In the genomic region with DNA sequence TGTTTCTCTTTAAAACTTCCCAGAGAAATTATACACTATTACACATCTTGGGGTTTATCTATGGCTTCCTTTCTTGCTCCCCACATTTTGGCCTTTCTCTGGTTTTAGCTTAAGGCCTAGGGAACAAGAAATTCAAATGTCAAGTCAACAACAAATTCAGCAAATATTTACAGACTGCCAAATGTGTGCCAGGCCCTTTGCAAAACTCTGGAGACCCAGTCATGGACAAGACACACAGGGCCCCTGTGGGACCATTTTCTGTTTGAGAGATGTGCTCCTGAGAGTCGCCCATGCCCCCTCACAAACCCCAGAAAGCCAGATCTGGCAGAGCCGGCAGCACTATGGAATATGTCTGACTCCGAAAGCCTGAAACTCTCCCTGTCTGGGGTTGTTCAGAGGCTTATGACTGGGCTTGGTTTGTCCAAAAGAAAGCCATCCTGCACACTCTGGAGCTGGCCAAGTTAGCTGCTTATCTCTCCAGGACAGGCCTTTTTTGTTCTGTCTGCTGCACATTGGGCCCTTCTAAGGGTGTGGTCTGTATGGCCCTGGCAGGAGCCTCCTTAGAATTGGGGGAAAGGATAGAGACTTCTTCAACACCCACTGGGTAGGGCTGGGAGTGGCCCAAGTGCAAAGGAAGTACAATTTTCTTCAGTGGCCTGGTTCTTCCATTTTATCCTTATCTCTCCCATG, we compare ENCODE assay signal across 1 cellular context.
A peak's percentile ranks its signal among the peaks of the same experiment; 100 is the strongest.
TF ChIP-seq lines count a peak whose summit lies in the region.

No MANE protein-coding gene starts in this region.

TF ChIP-seq in K562, 482 proteins besides CTCF, POLR2A, EP300 and RAD21 (continues in another document):
- TF ChIP-seq SNRNP70 (optimal IDR thresholded peaks at IDR 0.05; ENCODE audit: low read depth, low read length) (no peak), SPI1 (IDR thresholded peaks at IDR 0.05; ENCODE audit: borderline replicate concordance, low read depth, low read length) (0 out of 2 replicates have a peak, but pooled peaks have one; percentile 25), ARNT (IDR thresholded peaks at IDR 0.05) (peak in 1 of 2 experiments; percentile 80; a peak in 1 of 4 replicates), TBP (optimal IDR thresholded peaks at IDR 0.05; ENCODE audit: low read depth, low read length) (peak; percentile 15), ILK (tag; IDR thresholded peaks at IDR 0.05; ENCODE audit: borderline replicate concordance, low read depth) (no peak), CBX8 (IDR thresholded peaks at IDR 0.05; ENCODE audit: borderline replicate concordance, extremely low read depth, low read depth, low read length, poor library complexity, severe bottlenecking) (no peak), SMARCA5 (IDR thresholded peaks at IDR 0.05) (no peak), SMAD4 (CRISPR knock-in tag; conservative IDR thresholded peaks at IDR 0.05) (peak; percentile 89), SAP30 (IDR thresholded peaks at IDR 0.05; ENCODE audit: borderline replicate concordance, insufficient read depth, low read depth, low read length, poor library complexity, severe bottlenecking) (no peak), MTA2 (IDR thresholded peaks at IDR 0.05; ENCODE audit: low read depth) (peak; percentile 84), CXXC5 (CRISPR knock-in tag; IDR thresholded peaks at IDR 0.05) (peak; percentile 45; the same call in 1 of the 2 replicates), BHLHE40 (IDR thresholded peaks at IDR 0.05; ENCODE audit: low read length) (peak; percentile 65; the same call in 1 of the 2 replicates), STAG1 (CRISPR knock-in tag; IDR thresholded peaks at IDR 0.05; ENCODE audit: borderline replicate concordance) (no peak), ZNF282 (CRISPR knock-in tag; IDR thresholded peaks at IDR 0.05) (no peak), ZNF175 (CRISPR knock-in tag; IDR thresholded peaks at IDR 0.05; ENCODE audit: low read depth) (no peak), TRIM24 (IDR thresholded peaks at IDR 0.05) (peak; percentile 42 to 63; a peak in 3 of 4 replicates), HDAC1 (IDR thresholded peaks at IDR 0.05) (peak in 1 of 2 experiments; percentile 56; a peak in 1 of 4 replicates), SIN3B (IDR thresholded peaks at IDR 0.05; ENCODE audit: low read depth) (no peak), RCOR1 (IDR thresholded peaks at IDR 0.05; ENCODE audit: borderline replicate concordance in 1 of 2, low read depth in 2 of 2, low read length in 2 of 2) (peak; percentile 57 to 81; a peak in 3 of 4 replicates), DPF2 (IDR thresholded peaks at IDR 0.05) (peak; percentile 94), TOE1 (IDR thresholded peaks at IDR 0.05; ENCODE audit: borderline replicate concordance) (no peak), TOE1 (CRISPR knock-in tag; IDR thresholded peaks at IDR 0.05; ENCODE audit: borderline replicate concordance, low read depth) (no peak), MCM7 (IDR thresholded peaks at IDR 0.05) (no peak)
- TF ChIP-seq, protein P1, sequence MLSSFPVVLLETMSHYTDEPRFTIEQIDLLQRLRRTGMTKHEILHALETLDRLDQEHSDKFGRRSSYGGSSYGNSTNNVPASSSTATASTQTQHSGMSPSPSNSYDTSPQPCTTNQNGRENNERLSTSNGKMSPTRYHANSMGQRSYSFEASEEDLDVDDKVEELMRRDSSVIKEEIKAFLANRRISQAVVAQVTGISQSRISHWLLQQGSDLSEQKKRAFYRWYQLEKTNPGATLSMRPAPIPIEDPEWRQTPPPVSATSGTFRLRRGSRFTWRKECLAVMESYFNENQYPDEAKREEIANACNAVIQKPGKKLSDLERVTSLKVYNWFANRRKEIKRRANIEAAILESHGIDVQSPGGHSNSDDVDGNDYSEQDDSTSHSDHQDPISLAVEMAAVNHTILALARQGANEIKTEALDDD (IDR thresholded peaks at IDR 0.05), result 0 out of 2 replicates have a peak, but pooled peaks have one; percentile 36
- TF ChIP-seq, protein P2, sequence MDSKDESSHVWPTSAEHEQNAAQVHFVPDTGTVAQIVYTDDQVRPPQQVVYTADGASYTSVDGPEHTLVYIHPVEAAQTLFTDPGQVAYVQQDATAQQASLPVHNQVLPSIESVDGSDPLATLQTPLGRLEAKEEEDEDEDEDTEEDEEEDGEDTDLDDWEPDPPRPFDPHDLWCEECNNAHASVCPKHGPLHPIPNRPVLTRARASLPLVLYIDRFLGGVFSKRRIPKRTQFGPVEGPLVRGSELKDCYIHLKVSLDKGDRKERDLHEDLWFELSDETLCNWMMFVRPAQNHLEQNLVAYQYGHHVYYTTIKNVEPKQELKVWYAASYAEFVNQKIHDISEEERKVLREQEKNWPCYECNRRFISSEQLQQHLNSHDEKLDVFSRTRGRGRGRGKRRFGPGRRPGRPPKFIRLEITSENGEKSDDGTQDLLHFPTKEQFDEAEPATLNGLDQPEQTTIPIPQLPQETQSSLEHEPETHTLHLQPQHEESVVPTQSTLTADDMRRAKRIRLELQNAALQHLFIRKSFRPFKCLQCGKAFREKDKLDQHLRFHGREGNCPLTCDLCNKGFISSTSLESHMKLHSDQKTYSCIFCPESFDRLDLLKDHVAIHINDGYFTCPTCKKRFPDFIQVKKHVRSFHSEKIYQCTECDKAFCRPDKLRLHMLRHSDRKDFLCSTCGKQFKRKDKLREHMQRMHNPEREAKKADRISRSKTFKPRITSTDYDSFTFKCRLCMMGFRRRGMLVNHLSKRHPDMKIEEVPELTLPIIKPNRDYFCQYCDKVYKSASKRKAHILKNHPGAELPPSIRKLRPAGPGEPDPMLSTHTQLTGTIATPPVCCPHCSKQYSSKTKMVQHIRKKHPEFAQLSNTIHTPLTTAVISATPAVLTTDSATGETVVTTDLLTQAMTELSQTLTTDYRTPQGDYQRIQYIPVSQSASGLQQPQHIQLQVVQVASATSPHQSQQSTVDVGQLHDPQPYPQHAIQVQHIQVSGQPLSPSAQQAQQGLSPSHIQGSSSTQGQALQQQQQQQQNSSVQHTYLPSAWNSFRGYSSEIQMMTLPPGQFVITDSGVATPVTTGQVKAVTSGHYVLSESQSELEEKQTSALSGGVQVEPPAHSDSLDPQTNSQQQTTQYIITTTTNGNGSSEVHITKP (IDR thresholded peaks at IDR 0.05; ENCODE audit: partially characterized antibody), result peak; percentile 77
- TF ChIP-seq, protein P3, sequence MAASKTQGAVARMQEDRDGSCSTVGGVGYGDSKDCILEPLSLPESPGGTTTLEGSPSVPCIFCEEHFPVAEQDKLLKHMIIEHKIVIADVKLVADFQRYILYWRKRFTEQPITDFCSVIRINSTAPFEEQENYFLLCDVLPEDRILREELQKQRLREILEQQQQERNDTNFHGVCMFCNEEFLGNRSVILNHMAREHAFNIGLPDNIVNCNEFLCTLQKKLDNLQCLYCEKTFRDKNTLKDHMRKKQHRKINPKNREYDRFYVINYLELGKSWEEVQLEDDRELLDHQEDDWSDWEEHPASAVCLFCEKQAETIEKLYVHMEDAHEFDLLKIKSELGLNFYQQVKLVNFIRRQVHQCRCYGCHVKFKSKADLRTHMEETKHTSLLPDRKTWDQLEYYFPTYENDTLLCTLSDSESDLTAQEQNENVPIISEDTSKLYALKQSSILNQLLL (CRISPR knock-in tag; IDR thresholded peaks at IDR 0.05; ENCODE audit: borderline replicate concordance), result no peak
- TF ChIP-seq, protein P4, sequence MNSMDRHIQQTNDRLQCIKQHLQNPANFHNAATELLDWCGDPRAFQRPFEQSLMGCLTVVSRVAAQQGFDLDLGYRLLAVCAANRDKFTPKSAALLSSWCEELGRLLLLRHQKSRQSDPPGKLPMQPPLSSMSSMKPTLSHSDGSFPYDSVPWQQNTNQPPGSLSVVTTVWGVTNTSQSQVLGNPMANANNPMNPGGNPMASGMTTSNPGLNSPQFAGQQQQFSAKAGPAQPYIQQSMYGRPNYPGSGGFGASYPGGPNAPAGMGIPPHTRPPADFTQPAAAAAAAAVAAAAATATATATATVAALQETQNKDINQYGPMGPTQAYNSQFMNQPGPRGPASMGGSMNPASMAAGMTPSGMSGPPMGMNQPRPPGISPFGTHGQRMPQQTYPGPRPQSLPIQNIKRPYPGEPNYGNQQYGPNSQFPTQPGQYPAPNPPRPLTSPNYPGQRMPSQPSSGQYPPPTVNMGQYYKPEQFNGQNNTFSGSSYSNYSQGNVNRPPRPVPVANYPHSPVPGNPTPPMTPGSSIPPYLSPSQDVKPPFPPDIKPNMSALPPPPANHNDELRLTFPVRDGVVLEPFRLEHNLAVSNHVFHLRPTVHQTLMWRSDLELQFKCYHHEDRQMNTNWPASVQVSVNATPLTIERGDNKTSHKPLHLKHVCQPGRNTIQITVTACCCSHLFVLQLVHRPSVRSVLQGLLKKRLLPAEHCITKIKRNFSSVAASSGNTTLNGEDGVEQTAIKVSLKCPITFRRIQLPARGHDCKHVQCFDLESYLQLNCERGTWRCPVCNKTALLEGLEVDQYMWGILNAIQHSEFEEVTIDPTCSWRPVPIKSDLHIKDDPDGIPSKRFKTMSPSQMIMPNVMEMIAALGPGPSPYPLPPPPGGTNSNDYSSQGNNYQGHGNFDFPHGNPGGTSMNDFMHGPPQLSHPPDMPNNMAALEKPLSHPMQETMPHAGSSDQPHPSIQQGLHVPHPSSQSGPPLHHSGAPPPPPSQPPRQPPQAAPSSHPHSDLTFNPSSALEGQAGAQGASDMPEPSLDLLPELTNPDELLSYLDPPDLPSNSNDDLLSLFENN (IDR thresholded peaks at IDR 0.05; ENCODE audit: low read depth in 2 of 2, low read length in 2 of 2), result peak in 1 of 2 experiments; percentile 65; a peak in 1 of 4 replicates
- TF ChIP-seq, protein P5, sequence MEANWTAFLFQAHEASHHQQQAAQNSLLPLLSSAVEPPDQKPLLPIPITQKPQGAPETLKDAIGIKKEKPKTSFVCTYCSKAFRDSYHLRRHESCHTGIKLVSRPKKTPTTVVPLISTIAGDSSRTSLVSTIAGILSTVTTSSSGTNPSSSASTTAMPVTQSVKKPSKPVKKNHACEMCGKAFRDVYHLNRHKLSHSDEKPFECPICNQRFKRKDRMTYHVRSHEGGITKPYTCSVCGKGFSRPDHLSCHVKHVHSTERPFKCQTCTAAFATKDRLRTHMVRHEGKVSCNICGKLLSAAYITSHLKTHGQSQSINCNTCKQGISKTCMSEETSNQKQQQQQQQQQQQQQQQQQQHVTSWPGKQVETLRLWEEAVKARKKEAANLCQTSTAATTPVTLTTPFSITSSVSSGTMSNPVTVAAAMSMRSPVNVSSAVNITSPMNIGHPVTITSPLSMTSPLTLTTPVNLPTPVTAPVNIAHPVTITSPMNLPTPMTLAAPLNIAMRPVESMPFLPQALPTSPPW (CRISPR knock-in tag; IDR thresholded peaks at IDR 0.05), result 0 out of 2 replicates have a peak, but pooled peaks have one; percentile 15
- TF ChIP-seq, protein P6, sequence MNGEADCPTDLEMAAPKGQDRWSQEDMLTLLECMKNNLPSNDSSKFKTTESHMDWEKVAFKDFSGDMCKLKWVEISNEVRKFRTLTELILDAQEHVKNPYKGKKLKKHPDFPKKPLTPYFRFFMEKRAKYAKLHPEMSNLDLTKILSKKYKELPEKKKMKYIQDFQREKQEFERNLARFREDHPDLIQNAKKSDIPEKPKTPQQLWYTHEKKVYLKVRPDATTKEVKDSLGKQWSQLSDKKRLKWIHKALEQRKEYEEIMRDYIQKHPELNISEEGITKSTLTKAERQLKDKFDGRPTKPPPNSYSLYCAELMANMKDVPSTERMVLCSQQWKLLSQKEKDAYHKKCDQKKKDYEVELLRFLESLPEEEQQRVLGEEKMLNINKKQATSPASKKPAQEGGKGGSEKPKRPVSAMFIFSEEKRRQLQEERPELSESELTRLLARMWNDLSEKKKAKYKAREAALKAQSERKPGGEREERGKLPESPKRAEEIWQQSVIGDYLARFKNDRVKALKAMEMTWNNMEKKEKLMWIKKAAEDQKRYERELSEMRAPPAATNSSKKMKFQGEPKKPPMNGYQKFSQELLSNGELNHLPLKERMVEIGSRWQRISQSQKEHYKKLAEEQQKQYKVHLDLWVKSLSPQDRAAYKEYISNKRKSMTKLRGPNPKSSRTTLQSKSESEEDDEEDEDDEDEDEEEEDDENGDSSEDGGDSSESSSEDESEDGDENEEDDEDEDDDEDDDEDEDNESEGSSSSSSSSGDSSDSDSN (IDR thresholded peaks at IDR 0.05; ENCODE audit: borderline replicate concordance in 1 of 2, low read depth in 2 of 2, low read length in 2 of 2), result peak in 1 of 2 experiments; percentile 93; a peak in 2 of 4 replicates
- TF ChIP-seq, protein P7, sequence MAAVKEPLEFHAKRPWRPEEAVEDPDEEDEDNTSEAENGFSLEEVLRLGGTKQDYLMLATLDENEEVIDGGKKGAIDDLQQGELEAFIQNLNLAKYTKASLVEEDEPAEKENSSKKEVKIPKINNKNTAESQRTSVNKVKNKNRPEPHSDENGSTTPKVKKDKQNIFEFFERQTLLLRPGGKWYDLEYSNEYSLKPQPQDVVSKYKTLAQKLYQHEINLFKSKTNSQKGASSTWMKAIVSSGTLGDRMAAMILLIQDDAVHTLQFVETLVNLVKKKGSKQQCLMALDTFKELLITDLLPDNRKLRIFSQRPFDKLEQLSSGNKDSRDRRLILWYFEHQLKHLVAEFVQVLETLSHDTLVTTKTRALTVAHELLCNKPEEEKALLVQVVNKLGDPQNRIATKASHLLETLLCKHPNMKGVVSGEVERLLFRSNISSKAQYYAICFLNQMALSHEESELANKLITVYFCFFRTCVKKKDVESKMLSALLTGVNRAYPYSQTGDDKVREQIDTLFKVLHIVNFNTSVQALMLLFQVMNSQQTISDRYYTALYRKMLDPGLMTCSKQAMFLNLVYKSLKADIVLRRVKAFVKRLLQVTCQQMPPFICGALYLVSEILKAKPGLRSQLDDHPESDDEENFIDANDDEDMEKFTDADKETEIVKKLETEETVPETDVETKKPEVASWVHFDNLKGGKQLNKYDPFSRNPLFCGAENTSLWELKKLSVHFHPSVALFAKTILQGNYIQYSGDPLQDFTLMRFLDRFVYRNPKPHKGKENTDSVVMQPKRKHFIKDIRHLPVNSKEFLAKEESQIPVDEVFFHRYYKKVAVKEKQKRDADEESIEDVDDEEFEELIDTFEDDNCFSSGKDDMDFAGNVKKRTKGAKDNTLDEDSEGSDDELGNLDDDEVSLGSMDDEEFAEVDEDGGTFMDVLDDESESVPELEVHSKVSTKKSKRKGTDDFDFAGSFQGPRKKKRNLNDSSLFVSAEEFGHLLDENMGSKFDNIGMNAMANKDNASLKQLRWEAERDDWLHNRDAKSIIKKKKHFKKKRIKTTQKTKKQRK (IDR thresholded peaks at IDR 0.05; ENCODE audit: borderline replicate concordance, low read depth, low read length), result no peak
- TF ChIP-seq, protein P8, sequence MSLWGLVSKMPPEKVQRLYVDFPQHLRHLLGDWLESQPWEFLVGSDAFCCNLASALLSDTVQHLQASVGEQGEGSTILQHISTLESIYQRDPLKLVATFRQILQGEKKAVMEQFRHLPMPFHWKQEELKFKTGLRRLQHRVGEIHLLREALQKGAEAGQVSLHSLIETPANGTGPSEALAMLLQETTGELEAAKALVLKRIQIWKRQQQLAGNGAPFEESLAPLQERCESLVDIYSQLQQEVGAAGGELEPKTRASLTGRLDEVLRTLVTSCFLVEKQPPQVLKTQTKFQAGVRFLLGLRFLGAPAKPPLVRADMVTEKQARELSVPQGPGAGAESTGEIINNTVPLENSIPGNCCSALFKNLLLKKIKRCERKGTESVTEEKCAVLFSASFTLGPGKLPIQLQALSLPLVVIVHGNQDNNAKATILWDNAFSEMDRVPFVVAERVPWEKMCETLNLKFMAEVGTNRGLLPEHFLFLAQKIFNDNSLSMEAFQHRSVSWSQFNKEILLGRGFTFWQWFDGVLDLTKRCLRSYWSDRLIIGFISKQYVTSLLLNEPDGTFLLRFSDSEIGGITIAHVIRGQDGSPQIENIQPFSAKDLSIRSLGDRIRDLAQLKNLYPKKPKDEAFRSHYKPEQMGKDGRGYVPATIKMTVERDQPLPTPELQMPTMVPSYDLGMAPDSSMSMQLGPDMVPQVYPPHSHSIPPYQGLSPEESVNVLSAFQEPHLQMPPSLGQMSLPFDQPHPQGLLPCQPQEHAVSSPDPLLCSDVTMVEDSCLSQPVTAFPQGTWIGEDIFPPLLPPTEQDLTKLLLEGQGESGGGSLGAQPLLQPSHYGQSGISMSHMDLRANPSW (CRISPR knock-in tag; IDR thresholded peaks at IDR 0.05), result no peak
